11 cellular contexts compared by ENCODE assay signal in the genomic region with DNA sequence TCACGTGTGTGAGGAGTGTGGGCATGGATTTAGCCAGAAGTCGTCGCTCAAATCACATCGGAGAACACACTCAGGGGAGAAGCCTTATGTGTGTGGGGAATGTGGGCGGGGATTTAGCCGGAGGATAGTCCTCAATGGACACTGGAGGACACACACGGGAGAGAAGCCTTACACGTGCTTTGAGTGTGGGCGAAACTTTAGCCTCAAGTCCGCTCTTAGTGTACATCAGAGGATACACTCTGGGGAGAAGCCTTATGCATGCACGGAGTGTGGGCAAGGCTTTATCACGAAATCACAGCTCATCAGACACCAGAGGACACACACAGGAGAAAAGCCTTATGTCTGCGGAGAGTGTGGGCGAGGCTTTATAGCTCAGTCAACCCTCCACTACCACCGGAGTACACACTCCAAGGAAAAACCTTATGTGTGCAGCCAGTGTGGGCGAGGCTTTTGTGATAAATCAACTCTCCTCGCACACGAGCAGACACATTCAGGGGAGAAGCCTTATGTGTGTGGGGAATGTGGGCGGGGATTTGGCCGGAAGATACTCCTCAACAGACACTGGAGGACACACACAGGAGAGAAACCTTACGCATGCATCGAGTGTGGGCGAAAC. TPM values are rescaled to one million over a fixed set of nuclear protein-coding genes. Genes with fewer than 3 reads are reported as not detected.
DNase-seq lines count a peak whose midpoint lies in the region; ATAC-seq and TF ChIP-seq lines count a peak whose summit lies in the region.
"Had no signal": no experiment of that assay in that cellular context is flagged by ENCODE, and none has a peak within 500 bp of the region (broad histone marks: within the 10 kb centered on the region; RNA-seq: fewer than 3 reads in every experiment).

No MANE protein-coding gene starts in this region.

- peaks cover 51% of the 10 kb centered on the region for H3K36me3 ChIP-seq in endodermal cell (ENCODE audit: control insufficient read depth, insufficient read depth, low read length)
- peaks cover 6% of the 10 kb centered on the region for H3K36me3 ChIP-seq in A673 (ENCODE audit: insufficient read depth, low read length, poor library complexity, severe bottlenecking)
- peaks cover 24% of the 10 kb centered on the region for H3K36me3 ChIP-seq in right atrium auricular region

- CTCF ChIA-PET in CD4-positive, alpha-beta T cell (lab: Charles Lee) = interaction anchor here (1.2 to 5.6 kb wide), 7 partner anchors 26 to 289 kb away, joined by 3 to 38 read pairs (median 5); a partner anchor contains a TSS
- CTCF ChIA-PET in activated CD8-positive, alpha-beta T cell treated with anti-CD3 and anti-CD28 coated beads, Interleukin-2, amount 10 ng/mL, durations not matched to agents 7 days and 5 days (lab: Charles Lee) = interaction anchor here (0.8 to 16.4 kb wide), 14 partner anchors 8 to 289 kb away, joined by 3 to 319 read pairs (median 5); a partner anchor contains a TSS
- CTCF ChIA-PET in A673 (lab: Charles Lee) = no interaction called here

- H3K4me3 Mint-ChIP-seq in CD4-positive, alpha-beta T cell = peak overlapping the region; percentile 74
- peak overlapping the region; percentile 60 for H3K4me3 Mint-ChIP-seq in activated CD8-positive, alpha-beta T cell treated with anti-CD3 and anti-CD28 coated beads, Interleukin-2, amount 10 ng/mL, durations not matched to agents 7 days and 5 days
- H3K4me3 Mint-ChIP-seq in endodermal cell = no peak overlapping the region

- peaks cover 41% of the 10 kb centered on the region for H3K4me1 Mint-ChIP-seq in CD4-positive, alpha-beta T cell (ENCODE audit: low read depth)
- H3K4me1 Mint-ChIP-seq in activated CD8-positive, alpha-beta T cell treated with anti-CD3 and anti-CD28 coated beads, Interleukin-2, amount 10 ng/mL, durations not matched to agents 7 days and 5 days (ENCODE audit: low read depth) = peaks cover 38% of the 10 kb centered on the region
- peaks cover 15% of the 10 kb centered on the region for H3K4me1 Mint-ChIP-seq in endodermal cell

- H3K27me3 Mint-ChIP-seq in CD4-positive, alpha-beta T cell = no peaks in the 10 kb centered on the region
- H3K27me3 Mint-ChIP-seq in activated CD8-positive, alpha-beta T cell treated with anti-CD3 and anti-CD28 coated beads, Interleukin-2, amount 10 ng/mL, durations not matched to agents 7 days and 5 days (ENCODE audit: low read depth) = no peaks in the 10 kb centered on the region
- H3K27me3 Mint-ChIP-seq in endodermal cell (ENCODE audit: insufficient read depth) = no peaks in the 10 kb centered on the region

- H3K9me3 ChIP-seq in CD4-positive, alpha-beta T cell (ENCODE audit: control insufficient read depth, low read length) = no peaks in the 10 kb centered on the region
- H3K9me3 ChIP-seq in endodermal cell (ENCODE audit: control insufficient read depth, low read length) (peaks cover 26% of the 10 kb centered on the region), A673 (ENCODE audit: low read depth, low read length, poor library complexity, severe bottlenecking) (no peaks in the 10 kb centered on the region), right atrium auricular region (no peaks in the 10 kb centered on the region)

- POLR2A ChIA-PET in CD4-positive, alpha-beta T cell (lab: Charles Lee) = interaction anchor here (0.6 to 3.3 kb wide), 7 partner anchors 9 to 738 kb away, joined by 3 to 32 read pairs (median 6); a partner anchor contains a TSS
- POLR2A ChIA-PET in activated CD8-positive, alpha-beta T cell treated with anti-CD3 and anti-CD28 coated beads, Interleukin-2, amount 10 ng/mL, durations not matched to agents 7 days and 5 days (lab: Charles Lee) = interaction anchor here (1.1 to 2.5 kb wide), 5 partner anchors 10 to 171 kb away, joined by 3 to 18 read pairs (median 7); a partner anchor contains a TSS
- POLR2A ChIA-PET in A673 (lab: Charles Lee; ENCODE audit: low non-redundant PET) = no interaction called here

- WGBS in endodermal cell (ENCODE audit: insufficient coverage in 1 of 2, insufficient read length in 1 of 2), 2 experiments = 94 to 96% methylated on average over 18 to 23 of the region's 23 CpGs

- H3K9ac ChIP-seq in endodermal cell (ENCODE audit: extremely low read depth, low read length, poor library complexity, severe bottlenecking) = no peak overlapping the region

- H3K27me3 ChIP-seq in CD4-positive, alpha-beta T cell (ENCODE audit: control insufficient read depth, insufficient read depth, low read length) = no peaks in the 10 kb centered on the region
- H3K27me3 ChIP-seq in endodermal cell (ENCODE audit: control insufficient read depth, insufficient read depth, low read length, poor library complexity, severe bottlenecking) (no peaks in the 10 kb centered on the region), A673 (replicated peaks; ENCODE audit: insufficient read depth, low read depth, low read length, poor library complexity) (no peaks in the 10 kb centered on the region), right atrium auricular region (no peaks in the 10 kb centered on the region)

- TF ChIP-seq CTCF in CD4-positive, alpha-beta T cell (IDR thresholded peaks at IDR 0.05) = no peak
- no peak for TF ChIP-seq CTCF in endodermal cell (conservative IDR thresholded peaks at IDR 0.05)
- TF ChIP-seq CTCF in A673 (conservative IDR thresholded peaks at IDR 0.05; ENCODE audit: low read depth, low read length) = no peak
- no peak for TF ChIP-seq CTCF in right atrium auricular region (IDR thresholded peaks at IDR 0.05)

- H3K4me3 ChIP-seq in endodermal cell (ENCODE audit: low read length) (no peak overlapping the region), A673 (ENCODE audit: low read depth, low read length, poor library complexity, severe bottlenecking) (no peak overlapping the region), right atrium auricular region (no peak overlapping the region)

- peaks cover 16% of the 10 kb centered on the region for H3K36me3 Mint-ChIP-seq in CD4-positive, alpha-beta T cell (ENCODE audit: low read depth)
- H3K36me3 Mint-ChIP-seq in activated CD8-positive, alpha-beta T cell treated with anti-CD3 and anti-CD28 coated beads, Interleukin-2, amount 10 ng/mL, durations not matched to agents 7 days and 5 days (ENCODE audit: low read depth) = peaks cover 44% of the 10 kb centered on the region
- H3K36me3 Mint-ChIP-seq in endodermal cell (ENCODE audit: low read depth) = peaks cover 73% of the 10 kb centered on the region

- intact Hi-C loops in CD4-positive, alpha-beta T cell (cut with DNase I, micrococcal nuclease) = loop anchor here (1.0 to 2.0 kb wide), 3 partner anchors 28 to 80 kb away; a partner anchor contains a TSS
- intact Hi-C loops in A673 (cut with micrococcal nuclease; ENCODE audit: unreplicated experiment) = no loop called here

- H3K27ac Mint-ChIP-seq in CD4-positive, alpha-beta T cell = peak overlapping the region; percentile 87
- H3K27ac Mint-ChIP-seq in activated CD8-positive, alpha-beta T cell treated with anti-CD3 and anti-CD28 coated beads, Interleukin-2, amount 10 ng/mL, durations not matched to agents 7 days and 5 days = peak overlapping the region; percentile 85
- no peak overlapping the region for H3K27ac Mint-ChIP-seq in endodermal cell

- peak; percentile 12 for ATAC-seq in CD4-positive, alpha-beta T cell (ENCODE audit: poor library complexity)
- peak; percentile 42 for ATAC-seq in activated CD8-positive, alpha-beta T cell treated with anti-CD3 and anti-CD28 coated beads, Interleukin-2, amount 10 ng/mL, durations not matched to agents 7 days and 5 days
- ATAC-seq in HG03097 (IDR thresholded peaks at IDR 0.05; ENCODE audit: low FRiP score, unreplicated experiment) = no peak

- H3K4me1 ChIP-seq in endodermal cell (ENCODE audit: control insufficient read depth, insufficient read depth, low read length) (peaks cover 2% of the 10 kb centered on the region), A673 (ENCODE audit: insufficient read depth, low read length, poor library complexity, severe bottlenecking) (peaks cover 7% of the 10 kb centered on the region), right atrium auricular region (peaks cover 0 to 5% of the 10 kb centered on the region in 2 donors)

- peak overlapping the region; percentile 58 for H3K27ac ChIP-seq in CD4-positive, alpha-beta T cell (ENCODE audit: low read depth, low read length)
- H3K27ac ChIP-seq in endodermal cell (ENCODE audit: low read depth, low read length) (peak overlapping the region; percentile 32), A673 (ENCODE audit: low read depth, low read length, poor library complexity, severe bottlenecking) (no peak overlapping the region), right atrium auricular region (no peak overlapping the region)

- no TSS peak for BruUV-seq in A673 (replicated peaks; lab: Mats Ljungman, UMichigan)

- peak in 8 of 10 experiments; percentile 2 to 42 (median 18) for DNase-seq in CD4-positive, alpha-beta T cell
- peak; percentile 45 for DNase-seq in activated CD8-positive, alpha-beta T cell treated with anti-CD3 and anti-CD28 coated beads, Interleukin-2, amount 10 ng/mL, durations not matched to agents 7 days and 5 days
- DNase-seq in endodermal cell (no peak), GM19238 (ENCODE audit: insufficient read length, low spot score) (no peak), A673 (ENCODE audit: low spot score) (no peak), right atrium auricular region (ENCODE audit: low spot score) (no peak)
- peak; percentile 80 for DNase-seq in stimulated activated CD4-positive, alpha-beta T cell treated with anti-CD3 and anti-CD28 coated beads, Interleukin-15, amount 100 ng/mL, for 24 hours
- DNase-seq: NCI-H2081 treated with DMSO at 0.1 percent for 48 hours had no signal

- H3K9me3 Mint-ChIP-seq in CD4-positive, alpha-beta T cell = no peaks in the 10 kb centered on the region
- H3K9me3 Mint-ChIP-seq in activated CD8-positive, alpha-beta T cell treated with anti-CD3 and anti-CD28 coated beads, Interleukin-2, amount 10 ng/mL, durations not matched to agents 7 days and 5 days (ENCODE audit: insufficient read depth) = no peaks in the 10 kb centered on the region
- peaks cover 30% of the 10 kb centered on the region for H3K9me3 Mint-ChIP-seq in endodermal cell

RNA-seq across cellular contexts. Expression of a gene that starts 28.1 kb away (rescaled TPM):
- total RNA-seq in CD4-positive, alpha-beta T cell = 10 to 100 TPM; 18.3 to 20.5 TPM
- total RNA-seq in activated CD8-positive, alpha-beta T cell treated with anti-CD3 and anti-CD28 coated beads, Interleukin-2, amount 10 ng/mL, durations not matched to agents 7 days and 5 days = 10 to 100 TPM; 29.7 to 30.3 TPM
- total RNA-seq in endodermal cell (10 to 100 TPM; 39.0 to 44.3 TPM), A673 (2021) (25.6 and 26.7 TPM in 2 replicates), right atrium auricular region (1 to 10 TPM; 6.6 to 6.7 TPM)
- polyA plus RNA-seq in endodermal cell (2013, experiment 1 of 2) = 33.8 TPM
- polyA plus RNA-seq in endodermal cell (2013, experiment 2 of 2) = 29.9 TPM

RNA-seq across cellular contexts. Expression of a gene that starts 32.1 kb away (rescaled TPM):
- total RNA-seq in CD4-positive, alpha-beta T cell = 1 to 10 TPM; 7.5 to 8.7 TPM
- total RNA-seq in activated CD8-positive, alpha-beta T cell treated with anti-CD3 and anti-CD28 coated beads, Interleukin-2, amount 10 ng/mL, durations not matched to agents 7 days and 5 days = 10 to 100 TPM; 34.1 to 37.7 TPM
- total RNA-seq in endodermal cell = 10 to 100 TPM; 27.7 to 30.2 TPM
- polyA plus RNA-seq in endodermal cell (2013, experiment 1 of 2) = 38.0 TPM
- polyA plus RNA-seq in endodermal cell (2013, experiment 2 of 2) = 33.1 TPM
- total RNA-seq in A673 (2021) = 12.0 and 13.5 TPM in 2 replicates
- 10 to 100 TPM; 19.9 to 21.1 TPM for total RNA-seq in right atrium auricular region

RNA-seq across cellular contexts. Expression of a gene that starts 45.7 kb away (rescaled TPM):
- not detected for total RNA-seq in CD4-positive, alpha-beta T cell
- not detected for total RNA-seq in activated CD8-positive, alpha-beta T cell treated with anti-CD3 and anti-CD28 coated beads, Interleukin-2, amount 10 ng/mL, durations not matched to agents 7 days and 5 days
- total RNA-seq in endodermal cell (not detected), A673 (2021) (not detected in 2 replicates), right atrium auricular region (1 to 10 TPM in 1 of 2 donors, not detected in 1; 1.5 TPM)
- not detected for polyA plus RNA-seq in endodermal cell (2013, experiment 1 of 2)
- polyA plus RNA-seq in endodermal cell (2013, experiment 2 of 2) = not detected
- total RNA-seq: endothelial cell of umbilical vein, myocyte had no signal
- polyA plus RNA-seq: endothelial cell of umbilical vein had no signal

Comparison
In these comparisons a context has a peak if more than half of its experiments do, and no peak if none do; other contexts are left out.
1. DNase-seq: peak in CD4-positive, alpha-beta T cell (8 of 10), activated CD8-positive, alpha-beta T cell treated with anti-CD3 and anti-CD28 coated beads, Interleukin-2, amount 10 ng/mL, durations not matched to agents 7 days and 5 days (single experiment) and stimulated activated CD4-positive, alpha-beta T cell treated with anti-CD3 and anti-CD28 coated beads, Interleukin-15, amount 100 ng/mL, for 24 hours (single experiment); none in endodermal cell (single experiment), GM19238 (single experiment), A673 (single experiment) and right atrium auricular region (single experiment).
2. H3K27ac ChIP-seq: peak in CD4-positive, alpha-beta T cell (single experiment) and endodermal cell (single experiment); none in A673 (single experiment) and right atrium auricular region (0 of 2).